In the genomic region with DNA sequence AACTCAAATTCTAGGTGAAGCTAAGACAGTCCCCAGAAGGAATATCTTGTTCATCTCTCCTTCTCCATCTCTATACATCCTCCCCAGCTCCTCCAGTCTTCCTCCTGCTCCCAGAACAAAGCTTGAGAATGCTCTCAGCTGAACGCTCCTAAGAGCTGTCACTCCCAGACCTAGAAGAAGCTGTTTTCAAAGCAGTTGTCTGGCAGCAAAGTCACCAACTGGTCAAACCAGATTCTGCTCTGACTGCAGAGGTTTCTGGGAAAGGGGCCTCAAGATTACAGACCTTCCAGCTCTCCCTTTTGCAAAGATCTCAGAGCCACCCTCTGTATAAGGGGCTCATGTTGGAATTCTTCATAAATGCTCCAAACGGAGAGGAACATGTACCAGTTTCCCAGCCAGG, we compare ENCODE assay signal across 18 cellular contexts. TPM values are rescaled to one million over a fixed set of nuclear protein-coding genes. Genes with fewer than 3 reads are reported as not detected.
"Had no signal": no experiment of that assay in that cellular context is flagged by ENCODE, and none has a peak within 500 bp of the region (broad histone marks: within the 10 kb centered on the region; RNA-seq: fewer than 3 reads in every experiment).

No MANE protein-coding gene starts in this region.

- H3K4me3 ChIP-seq: gastrocnemius medialis, pancreas, uterus had no signal

- H3K27me3 ChIP-seq: gastrocnemius medialis, pancreas, uterus had no signal

- H3K27ac Mint-ChIP-seq: activated CD4-positive, alpha-beta memory T cell treated with anti-CD3 and anti-CD28 coated beads for 36 hours; activated CD4-positive, alpha-beta T cell treated with anti-CD3 and anti-CD28 coated beads for 36 hours; activated naive CD8-positive, alpha-beta T cell; activated T-helper 1 cell treated with anti-CD3 and anti-CD28 coated beads, Interleukin-12 subunit alpha, Interleukin-12 subunit beta, Interleukin-2, Interleukin-4 antibody, amounts not matched to agents 30 ng/mL and 10 ng/mL and 1 ng/mL, durations not matched to agents 14 hours and 24 hours and 36 hours; memory B cell; naive thymus-derived CD8-positive, alpha-beta T cell; T-helper 17 cell had no signal

- H3K9me3 Mint-ChIP-seq: activated CD4-positive, alpha-beta memory T cell treated with anti-CD3 and anti-CD28 coated beads for 36 hours; activated T-helper 1 cell treated with anti-CD3 and anti-CD28 coated beads, Interleukin-12 subunit alpha, Interleukin-12 subunit beta, Interleukin-2, Interleukin-4 antibody, amounts not matched to agents 30 ng/mL and 10 ng/mL and 1 ng/mL, durations not matched to agents 14 hours and 24 hours and 36 hours had no signal

- H3K9me3 ChIP-seq: gastrocnemius medialis, pancreas, uterus had no signal

- H3K27ac ChIP-seq: gastrocnemius medialis, pancreas, uterus had no signal

- H3K27me3 Mint-ChIP-seq: activated CD4-positive, alpha-beta memory T cell treated with anti-CD3 and anti-CD28 coated beads for 36 hours; activated naive CD8-positive, alpha-beta T cell; T-helper 17 cell had no signal

- DNase-seq: activated CD4-positive, alpha-beta memory T cell treated with anti-CD3 and anti-CD28 coated beads for 36 hours; activated CD4-positive, alpha-beta T cell treated with anti-CD3 and anti-CD28 coated beads for 36 hours; activated gamma-delta T cell treated with Interleukin-2 at 50 U/mL for 16 hours; activated T-cell treated with anti-CD3 and anti-CD28 coated beads for 4 hours; amniotic stem cell; gastrocnemius medialis; head of caudate nucleus; left ventricle myocardium superior; naive thymus-derived CD8-positive, alpha-beta T cell; pancreas; stimulated activated CD4-positive, alpha-beta T cell treated with anti-CD3 and anti-CD28 coated beads, Interleukin-4, amount 100 ng/mL, for 4 hours; stimulated activated naive CD4-positive, alpha-beta T cell; T-helper 17 cell; uterus had no signal

- H3K36me3 Mint-ChIP-seq: activated CD4-positive, alpha-beta memory T cell treated with anti-CD3 and anti-CD28 coated beads for 36 hours; activated naive CD8-positive, alpha-beta T cell; memory B cell; naive thymus-derived CD8-positive, alpha-beta T cell had no signal

- ATAC-seq: activated CD4-positive, alpha-beta T cell treated with anti-CD3 and anti-CD28 coated beads for 36 hours; gastrocnemius medialis; left ventricle myocardium superior; naive thymus-derived CD8-positive, alpha-beta T cell; sciatic nerve; T-helper 17 cell had no signal

- H3K4me1 ChIP-seq: pancreas, uterus had no signal

- H3K4me3 Mint-ChIP-seq: activated CD4-positive, alpha-beta memory T cell treated with anti-CD3 and anti-CD28 coated beads for 36 hours; activated CD4-positive, alpha-beta T cell treated with anti-CD3 and anti-CD28 coated beads for 36 hours; activated naive CD8-positive, alpha-beta T cell; activated T-helper 1 cell treated with anti-CD3 and anti-CD28 coated beads, Interleukin-12 subunit alpha, Interleukin-12 subunit beta, Interleukin-2, Interleukin-4 antibody, amounts not matched to agents 30 ng/mL and 10 ng/mL and 1 ng/mL, durations not matched to agents 14 hours and 24 hours and 36 hours; memory B cell; naive thymus-derived CD8-positive, alpha-beta T cell; T-helper 17 cell had no signal

- H3K36me3 ChIP-seq: gastrocnemius medialis, pancreas, uterus had no signal

- H3K4me1 Mint-ChIP-seq: activated CD4-positive, alpha-beta T cell treated with anti-CD3 and anti-CD28 coated beads for 36 hours; memory B cell; T-helper 17 cell had no signal

RNA-seq across cellular contexts. Expression of gene HSPB8, which starts 9.6 kb away (rescaled TPM):
- total RNA-seq: activated CD4-positive, alpha-beta memory T cell treated with anti-CD3 and anti-CD28 coated beads for 36 hours; activated CD4-positive, alpha-beta T cell treated with anti-CD3 and anti-CD28 coated beads for 36 hours; activated T-helper 1 cell treated with anti-CD3 and anti-CD28 coated beads, Interleukin-12 subunit alpha, Interleukin-12 subunit beta, Interleukin-2, Interleukin-4 antibody, amounts not matched to agents 30 ng/mL and 10 ng/mL and 1 ng/mL, durations not matched to agents 14 hours and 24 hours and 36 hours; naive thymus-derived CD8-positive, alpha-beta T cell; T-helper 17 cell had no signal
